Comparison of ENCODE assay signal across 19 cellular contexts in genomic region chr10:68542046-68542445, GRCh38. TPM values are rescaled to one million over a fixed set of nuclear protein-coding genes. Genes with fewer than 3 reads are reported as not detected.
DNase-seq lines count a peak whose midpoint lies in the region; ATAC-seq and TF ChIP-seq lines count a peak whose summit lies in the region.
"Had no signal": no experiment of that assay in that cellular context is flagged by ENCODE, and none has a peak within 500 bp of the region (broad histone marks: within the 10 kb centered on the region; RNA-seq: fewer than 3 reads in every experiment).

No MANE protein-coding gene starts in this region.

- H3K9ac ChIP-seq in fibroblast of lung (ENCODE audit: insufficient read depth, low read length) = no peak overlapping the region
- H3K9ac ChIP-seq: BLaER1 treated with 17β-estradiol and CSF1 and Interleukin-3, amounts not matched to agents 10 nM and 100 nM; parathyroid adenoma had no signal

- TF ChIP-seq CTCF in fibroblast of lung (conservative IDR thresholded peaks at IDR 0.05 in 1 of 2, IDR thresholded peaks at IDR 0.05 in 1 of 2; ENCODE audit: low read depth in 1 of 2, low read length in 2 of 2) = no peak
- TF ChIP-seq CTCF in psoas muscle (IDR thresholded peaks at IDR 0.05) = no peak

- intact Hi-C loops in psoas muscle (cut with DNase I) = loop anchor here in 1 of 2 donors (10.0 kb wide), 1 partner anchor 173 kb away; no protein-coding TSS in a partner anchor
- intact Hi-C loops in activated naive CD4-positive, alpha-beta T cell treated with anti-CD3 and anti-CD28 coated beads for 36 hours (cut with micrococcal nuclease) = no loop called here

- H3K4me2 ChIP-seq in fibroblast of lung (ENCODE audit: extremely low read depth, insufficient read depth, low read length) = peak overlapping the region; percentile 62
- H3K4me2 ChIP-seq: BLaER1 treated with 17β-estradiol and CSF1 and Interleukin-3, amounts not matched to agents 10 nM and 100 nM had no signal

- peaks cover 3% of the 10 kb centered on the region for H3K4me1 ChIP-seq in fibroblast of lung (ENCODE audit: control insufficient read depth, extremely low read depth, insufficient read depth, low read length)
- peaks cover 20% of the 10 kb centered on the region for H3K4me1 ChIP-seq in psoas muscle
- H3K4me1 ChIP-seq: BLaER1 treated with 17β-estradiol and CSF1 and Interleukin-3, amounts not matched to agents 10 nM and 100 nM; parathyroid adenoma had no signal

- CTCF ChIA-PET in activated naive CD4-positive, alpha-beta T cell treated with anti-CD3 and anti-CD28 coated beads for 36 hours (lab: Charles Lee) = no interaction called here

- peak; percentile 66 for DNase-seq in ELR (ENCODE audit: low read depth)
- peak; percentile 59 for DNase-seq in M059J (ENCODE audit: low read depth)
- DNase-seq in fibroblast of lung (ENCODE audit: low read depth in 2 of 2) = peak in 1 of 2 donors; percentile 33
- DNase-seq in psoas muscle = no peak
- no peak for DNase-seq in activated gamma-delta T cell treated with Interleukin-2 at 50 U/mL for 16 hours
- no peak for DNase-seq in activated naive CD4-positive, alpha-beta T cell treated with anti-CD3 and anti-CD28 coated beads for 36 hours
- DNase-seq in NCI-H2029 treated with DMSO at 0.1 percent for 48 hours (lab: John Stamatoyannopoulos, UW) = no peak
- DNase-seq: activated CD8-positive, alpha-beta memory T cell treated with anti-CD3 and anti-CD28 coated beads for 24 hours; amniotic stem cell; cerebellar nuclear complex; GF-D8; NCI-H1417 treated with DMSO at 0.1 percent for 48 hours had no signal

- no peaks in the 10 kb centered on the region for H3K9me3 ChIP-seq in fibroblast of lung (ENCODE audit: control insufficient read depth, insufficient read depth, low read depth, low read length)
- H3K9me3 ChIP-seq in psoas muscle = no peaks in the 10 kb centered on the region
- H3K9me3 ChIP-seq: BLaER1 treated with 17β-estradiol and CSF1 and Interleukin-3, amounts not matched to agents 10 nM and 100 nM; thoracic aorta had no signal

- H3K36me3 Mint-ChIP-seq in activated naive CD4-positive, alpha-beta T cell treated with anti-CD3 and anti-CD28 coated beads for 36 hours (ENCODE audit: low read depth) = no peaks in the 10 kb centered on the region
- H3K36me3 Mint-ChIP-seq: WTC11 had no signal

- no peaks in the 10 kb centered on the region for H3K27me3 ChIP-seq in fibroblast of lung (ENCODE audit: control insufficient read depth, insufficient read depth, low read length)
- H3K27me3 ChIP-seq in psoas muscle (ENCODE audit: insufficient read depth in 3 of 3, low read length in 2 of 3) = no peaks in the 10 kb centered on the region
- H3K27me3 ChIP-seq: BLaER1 treated with 17β-estradiol and CSF1 and Interleukin-3, amounts not matched to agents 10 nM and 100 nM had no signal

- H3K27me3 Mint-ChIP-seq in activated naive CD4-positive, alpha-beta T cell treated with anti-CD3 and anti-CD28 coated beads for 36 hours (ENCODE audit: low read depth) = no peaks in the 10 kb centered on the region

- H3K4me3 ChIP-seq in fibroblast of lung (replicated peaks in 1 of 4; ENCODE audit: control extremely low read depth in 1 of 4, insufficient read depth in 1 of 4, low read depth in 3 of 4, low read length in 4 of 4) (no peak overlapping the region), psoas muscle (no peak overlapping the region)
- H3K4me3 ChIP-seq: BLaER1 treated with 17β-estradiol and CSF1 and Interleukin-3, amounts not matched to agents 10 nM and 100 nM; thoracic aorta had no signal

- no peaks in the 10 kb centered on the region for H3K9me3 Mint-ChIP-seq in activated naive CD4-positive, alpha-beta T cell treated with anti-CD3 and anti-CD28 coated beads for 36 hours
- H3K9me3 Mint-ChIP-seq: activated T-helper 1 cell treated with anti-CD3 and anti-CD28 coated beads, Interleukin-12 subunit alpha, Interleukin-12 subunit beta, Interleukin-2, Interleukin-4 antibody, amounts not matched to agents 30 ng/mL and 10 ng/mL and 1 ng/mL, durations not matched to agents 14 hours and 24 hours and 36 hours; WTC11 had no signal

- peak; percentile 17 to 45 (median 44) for ATAC-seq in psoas muscle
- ATAC-seq: WTC11 had no signal

- H3K4me3 Mint-ChIP-seq in activated naive CD4-positive, alpha-beta T cell treated with anti-CD3 and anti-CD28 coated beads for 36 hours = no peak overlapping the region
- H3K4me3 Mint-ChIP-seq: activated T-helper 1 cell treated with anti-CD3 and anti-CD28 coated beads, Interleukin-12 subunit alpha, Interleukin-12 subunit beta, Interleukin-2, Interleukin-4 antibody, amounts not matched to agents 30 ng/mL and 10 ng/mL and 1 ng/mL, durations not matched to agents 14 hours and 24 hours and 36 hours; WTC11 had no signal

- H3K4me1 Mint-ChIP-seq in activated naive CD4-positive, alpha-beta T cell treated with anti-CD3 and anti-CD28 coated beads for 36 hours (ENCODE audit: low read depth) = no peaks in the 10 kb centered on the region
- H3K4me1 Mint-ChIP-seq: WTC11 had no signal

- H4K20me1 ChIP-seq in fibroblast of lung (ENCODE audit: control insufficient read depth, extremely low read depth, insufficient read depth, low read length) = no peaks in the 10 kb centered on the region
- H4K20me1 ChIP-seq: BLaER1 treated with 17β-estradiol and CSF1 and Interleukin-3, amounts not matched to agents 10 nM and 100 nM had no signal

- H3K27ac ChIP-seq in fibroblast of lung (ENCODE audit: insufficient read depth, low read length) (no peak overlapping the region), psoas muscle (peak overlapping the region; percentile 68)
- H3K27ac ChIP-seq: BLaER1 treated with 17β-estradiol and CSF1 and Interleukin-3, amounts not matched to agents 10 nM and 100 nM; HL-60; parathyroid adenoma; RWPE1; thoracic aorta had no signal

- no peaks in the 10 kb centered on the region for H3K79me2 ChIP-seq in fibroblast of lung (ENCODE audit: control insufficient read depth, insufficient read depth, low read length)
- H3K79me2 ChIP-seq: parathyroid adenoma had no signal

- no peaks in the 10 kb centered on the region for H3K36me3 ChIP-seq in fibroblast of lung (ENCODE audit: control insufficient read depth, insufficient read depth, low read length)
- no peaks in the 10 kb centered on the region for H3K36me3 ChIP-seq in psoas muscle (ENCODE audit: insufficient read depth in 1 of 2, low read depth in 1 of 2)
- H3K36me3 ChIP-seq: BLaER1 treated with 17β-estradiol and CSF1 and Interleukin-3, amounts not matched to agents 10 nM and 100 nM; thoracic aorta had no signal

- H3K27ac Mint-ChIP-seq in activated naive CD4-positive, alpha-beta T cell treated with anti-CD3 and anti-CD28 coated beads for 36 hours = no peak overlapping the region
- H3K27ac Mint-ChIP-seq: activated T-helper 1 cell treated with anti-CD3 and anti-CD28 coated beads, Interleukin-12 subunit alpha, Interleukin-12 subunit beta, Interleukin-2, Interleukin-4 antibody, amounts not matched to agents 30 ng/mL and 10 ng/mL and 1 ng/mL, durations not matched to agents 14 hours and 24 hours and 36 hours; WTC11 had no signal

- 26 to 54% (median 32%) methylated on average over 5 of the region's 5 CpGs for WGBS in psoas muscle, 3 donors

- H2AFZ ChIP-seq in fibroblast of lung (ENCODE audit: low read length) = no peak overlapping the region
- H2AFZ ChIP-seq: parathyroid adenoma had no signal

RNA-seq across cellular contexts. Expression of gene SLC25A16, which starts 14.7 kb away (rescaled TPM):
- 4.8 and 8.9 TPM in 2 replicates for total RNA-seq in M059J (2014; rRNA removed; shearing (Covaris generic))
- 8.2 and 15.7 TPM in 2 replicates for total RNA-seq in fibroblast of lung
- polyA plus RNA-seq in fibroblast of lung = 24.1 and 29.5 TPM in 2 replicates
- 12.8 and 13.9 TPM in 2 replicates for polyA plus RNA-seq in fibroblast of lung (2012)
- 2.5 and 3.1 TPM in 2 replicates for polyA minus RNA-seq in fibroblast of lung (ENCODE audit: low replicate concordance)
- 10 to 100 TPM in 3 of 4 donors, 1 to 10 TPM in 1; 9.6 to 14.0 (median 13.2) TPM for total RNA-seq in psoas muscle
- polyA plus RNA-seq in psoas muscle = 10 to 100 TPM in 1 of 3 donors, 1 to 10 TPM in 2; 3.1 to 11.2 (median 4.5) TPM
- total RNA-seq in activated naive CD4-positive, alpha-beta T cell treated with anti-CD3 and anti-CD28 coated beads for 36 hours = 10 to 100 TPM in 1 of 2 experiments, 1 to 10 TPM in 1; 9.8 to 10.8 TPM

RNA-seq across cellular contexts. Expression of gene TET1, which starts 18.1 kb away (rescaled TPM):
- total RNA-seq in M059J (2014; rRNA removed; shearing (Covaris generic)) = 2.8 and 4.0 TPM in 2 replicates
- total RNA-seq in fibroblast of lung (3.3 and 3.6 TPM in 2 replicates), psoas muscle (1 to 10 TPM in 3 of 4 donors, under 1 TPM in 1; 0.66 to 1.8 (median 1.1) TPM)
- polyA plus RNA-seq in fibroblast of lung (1.2 and 4.7 TPM in 2 replicates), psoas muscle (under 1 TPM; 0.04 to 0.22 (median 0.09) TPM)
- 0.41 and 1.9 TPM in 2 replicates for polyA plus RNA-seq in fibroblast of lung (2012)
- 2.1 and 5.1 TPM in 2 replicates for polyA minus RNA-seq in fibroblast of lung (ENCODE audit: low replicate concordance)
- total RNA-seq in activated naive CD4-positive, alpha-beta T cell treated with anti-CD3 and anti-CD28 coated beads for 36 hours = under 1 TPM; 0.48 to 0.57 TPM

Comparison
In these comparisons a context has a peak if more than half of its experiments do, and no peak if none do; other contexts are left out.
1. DNase-seq: peak in ELR (single experiment) and M059J (single experiment); none in psoas muscle (0 of 2), activated gamma-delta T cell treated with Interleukin-2 at 50 U/mL for 16 hours (single experiment), activated naive CD4-positive, alpha-beta T cell treated with anti-CD3 and anti-CD28 coated beads for 36 hours (single experiment) and NCI-H2029 treated with DMSO at 0.1 percent for 48 hours (single experiment).